8 cellular contexts compared by ENCODE assay signal in the genomic region with DNA sequence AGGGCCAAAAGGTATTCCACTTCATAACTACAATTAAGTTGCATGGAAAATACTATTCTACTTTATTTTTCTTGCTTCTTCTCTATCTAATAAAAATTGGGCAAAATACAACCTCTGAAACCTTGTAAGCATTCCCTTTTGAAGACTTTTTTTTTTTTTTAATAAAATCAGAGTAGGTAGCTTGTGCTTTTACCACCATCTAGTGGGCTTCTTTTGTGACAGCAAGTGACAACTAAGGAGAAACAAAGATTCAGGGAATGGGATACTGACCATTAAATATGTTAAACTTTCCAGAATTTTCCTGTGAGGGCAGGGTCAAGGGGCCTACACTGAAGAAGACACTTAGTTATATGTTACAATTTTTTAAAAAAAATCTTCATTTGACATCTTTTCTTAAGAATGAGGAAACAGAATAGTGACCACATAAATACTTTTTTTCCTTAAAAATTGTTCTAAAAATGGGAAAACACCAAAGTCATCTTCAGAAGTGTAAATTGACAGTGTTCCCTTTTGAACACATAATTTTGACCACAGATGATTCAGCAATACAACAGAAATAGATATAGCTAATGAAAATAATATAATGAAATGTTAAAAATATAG.
DNase-seq lines count a peak whose midpoint lies in the region; ATAC-seq and TF ChIP-seq lines count a peak whose summit lies in the region.

No MANE protein-coding gene starts in this region.

- H3K4me1 Mint-ChIP-seq in HFFc6 (ENCODE audit: low read depth) = peaks cover 8% of the 10 kb centered on the region; the same call in 1 of the 2 replicates

- no peak for TF ChIP-seq POLR2A in tibial nerve (IDR thresholded peaks at IDR 0.05)

- H3K9ac ChIP-seq in PC-3 (ENCODE audit: low read length) = no peak overlapping the region

- no peak overlapping the region for H2AFZ ChIP-seq in PC-3 (ENCODE audit: low read length)

- no peak overlapping the region for H3K27ac ChIP-seq in PC-3 (ENCODE audit: low read length)
- H3K27ac ChIP-seq in tibial nerve = no peak overlapping the region

- DNase-seq in AML-193 (lab: John Stamatoyannopoulos, UW) (peak; percentile 2 to 9), HFFc6 (peak; percentile 42), PC-3 (peak; percentile 64), fibroblast of the conjunctiva (ENCODE audit: low read depth) (peak; percentile 32), tibial nerve (ENCODE audit: low spot score in 2 of 2) (no peak)

- no peak; the same call in 1 of the 2 replicates for ATAC-seq in PC-3
- no peak for ATAC-seq in HG03565 (IDR thresholded peaks at IDR 0.05; ENCODE audit: unreplicated experiment)
- no peak for ATAC-seq in HG03520 (IDR thresholded peaks at IDR 0.05; ENCODE audit: unreplicated experiment)
- ATAC-seq in HG03457 (IDR thresholded peaks at IDR 0.05; ENCODE audit: unreplicated experiment) = no peak

- H3K27me3 ChIP-seq in PC-3 (ENCODE audit: low read length) = no peaks in the 10 kb centered on the region
- no peaks in the 10 kb centered on the region for H3K27me3 ChIP-seq in tibial nerve

- H3K9me2 ChIP-seq in PC-3 (replicated peaks; ENCODE audit: low read length) = no peaks in the 10 kb centered on the region

- H3K4me2 ChIP-seq in PC-3 (ENCODE audit: low read length) = no peak overlapping the region

- H3K36me3 Mint-ChIP-seq in HFFc6 (ENCODE audit: low read depth) = no peaks in the 10 kb centered on the region

- peaks cover 9% of the 10 kb centered on the region for H3K4me1 ChIP-seq in PC-3 (ENCODE audit: insufficient read depth, low read length)
- no peaks in the 10 kb centered on the region for H3K4me1 ChIP-seq in tibial nerve

- peaks cover 2% of the 10 kb centered on the region; the same call in 1 of the 2 replicates for H3K27me3 Mint-ChIP-seq in HFFc6 (ENCODE audit: insufficient read depth)

- H4K20me1 ChIP-seq in PC-3 (ENCODE audit: low read length) = no peaks in the 10 kb centered on the region

- BruUV-seq in PC-3 (replicated peaks; lab: Mats Ljungman, UMichigan) = no TSS peak

- H3K36me3 ChIP-seq in PC-3 (ENCODE audit: low read depth, low read length) (no peaks in the 10 kb centered on the region), tibial nerve (no peaks in the 10 kb centered on the region)

- TF ChIP-seq EP300 in tibial nerve (IDR thresholded peaks at IDR 0.05) = no peak

- H3K27ac Mint-ChIP-seq in HFFc6 = no peak overlapping the region

- H3K9me3 Mint-ChIP-seq in HFFc6 = no peaks in the 10 kb centered on the region

- H3K4me3 Mint-ChIP-seq in HFFc6 = no peak overlapping the region

- no peaks in the 10 kb centered on the region for H3F3A ChIP-seq in PC-3 (ENCODE audit: low read length, unreplicated experiment)

- CTCF ChIA-PET in PC-3 (lab: Charles Lee) = interaction anchor here (0.5 kb wide), 1 partner anchor 280 kb away, joined by 10 read pairs; no protein-coding TSS in a partner anchor

- H3K79me2 ChIP-seq in PC-3 (ENCODE audit: low read length) = no peaks in the 10 kb centered on the region

- H3K4me3 ChIP-seq in PC-3 (ENCODE audit: low read length) = no peak overlapping the region
- no peak overlapping the region for H3K4me3 ChIP-seq in tibial nerve

- TF ChIP-seq CTCF in HFFc6 (IDR thresholded peaks at IDR 0.05) (peak; percentile 82), PC-3 (conservative IDR thresholded peaks at IDR 0.05; ENCODE audit: low read depth, low read length) (peak; percentile 86), tibial nerve (IDR thresholded peaks at IDR 0.05) (peak in 4 of 5 experiments; percentile 23 to 54 (median 35))

- POLR2A ChIA-PET in PC-3 (lab: Charles Lee; ENCODE audit: unreplicated experiment) = no interaction called here

- intact Hi-C loops in PC-3 (cut with micrococcal nuclease) = loop anchor here (1.0 to 10.0 kb wide), 4 partner anchors 27 to 617 kb away; no protein-coding TSS in a partner anchor

- H3K9me3 ChIP-seq in PC-3 (ENCODE audit: low read length) = no peaks in the 10 kb centered on the region
- H3K9me3 ChIP-seq in tibial nerve = peaks cover 0 to 2% (median 0%) of the 10 kb centered on the region in 4 donors

Comparison
In these comparisons a context has a peak if more than half of its experiments do, and no peak if none do; other contexts are left out.
1. DNase-seq: peak in AML-193 (2 of 2), HFFc6 (single experiment), PC-3 (single experiment) and fibroblast of the conjunctiva (single experiment); none in tibial nerve (0 of 2).
2. CTCF ChIP-seq: peak in every context shown above with its lines; median percentile 86 in PC-3; 82 in HFFc6; 35 in tibial nerve.